ENCODE assay signal across 8 cellular contexts in genomic region chr4:105453550-105454201, GRCh38. TPM values are rescaled to one million over a fixed set of nuclear protein-coding genes. Genes with fewer than 3 reads are reported as not detected.
A peak's percentile ranks its signal among the peaks of the same experiment; 100 is the strongest.
DNase-seq lines count a peak whose midpoint lies in the region; ATAC-seq, FAIRE-seq and TF ChIP-seq lines count a peak whose summit lies in the region.
"Had no signal": no experiment of that assay in that cellular context is flagged by ENCODE, and none has a peak within 500 bp of the region (broad histone marks: within the 10 kb centered on the region; RNA-seq: fewer than 3 reads in every experiment).

No MANE protein-coding gene starts in this region.

- intact Hi-C loops in GM12878 (cut with micrococcal nuclease; ENCODE audit: unreplicated experiment) = no loop called here

- BruUV-seq in GM12878 (replicated peaks; lab: Mats Ljungman, UMichigan) = no TSS peak

- no peak for TF ChIP-seq POLR2A in GM12878 (IDR thresholded peaks at IDR 0.05; ENCODE audit: low read depth, low read length)

- TF ChIP-seq EP300 in GM12878 (IDR thresholded peaks at IDR 0.05; ENCODE audit: borderline replicate concordance in 1 of 2, control insufficient read depth in 1 of 2, low read depth in 2 of 2, low read length in 2 of 2) = peak; percentile 66 to 72; a peak in 2 of 4 replicates

- WGBS in GM12878 (ENCODE audit: insufficient coverage, insufficient replicate concordance, low lambda C conversion rate, missing lambda C conversion rate) = 18% methylated on average over 4 of the region's 4 CpGs

- H3K4me2 ChIP-seq in GM12878 (ENCODE audit: control insufficient read depth, insufficient read depth) = no peak overlapping the region

- no peaks in the 10 kb centered on the region; the same call in none of the 2 replicates for H3K79me2 ChIP-seq in GM12878 (ENCODE audit: control insufficient read depth, insufficient read depth, low read length)

- H2AFZ ChIP-seq in GM12878 (ENCODE audit: control insufficient read depth, low read depth, low read length) = no peak overlapping the region

- H3K9ac ChIP-seq in GM12878 (ENCODE audit: control insufficient read depth, insufficient read depth, low read length) = no peak overlapping the region

- H3K4me3 ChIP-seq in GM12878 = no peak overlapping the region

- no peak for DNase-seq in GM12878 (ENCODE audit: low read depth, low spot score)
- no peak for DNase-seq in NCI-H1092 treated with DMSO at 0.1 percent for 48 hours (lab: John Stamatoyannopoulos, UW)
- no peak for DNase-seq in HT-29 (ENCODE audit: low spot score)
- no peak for DNase-seq in activated CD8-positive, alpha-beta memory T cell treated with anti-CD3 and anti-CD28 coated beads, Interleukin-2, amount 50 U/mL, for 4 hours
- DNase-seq: GDM1 had no signal

- TF ChIP-seq RAD21 in GM12878 (IDR thresholded peaks at IDR 0.05; ENCODE audit: insufficient read depth, low read depth, low read length) = 0 out of 2 replicates have a peak, but pooled peaks have one; percentile 22

- in situ Hi-C loops in GM12878 (cut with MboI) = loop anchor here (25.0 kb wide), 1 partner anchor 1391 kb away; no protein-coding TSS in a partner anchor

- POLR2A ChIA-PET in GM12878 (lab: Charles Lee) = interaction anchor here (0.8 to 1.6 kb wide), 4 partner anchors 19 to 393 kb away, joined by 3 to 4 read pairs (median 4); no protein-coding TSS in a partner anchor

- H4K20me1 ChIP-seq in GM12878 (ENCODE audit: control insufficient read depth, insufficient read depth) = no peaks in the 10 kb centered on the region

- H3K27ac ChIP-seq in GM12878 (ENCODE audit: control insufficient read depth, insufficient read depth) = no peak overlapping the region; the same call in 1 of the 2 replicates

- CTCF ChIA-PET in GM12878 (lab: Yijun Ruan, JAX) = interaction anchor here (0.7 to 5.2 kb wide), 10 partner anchors 12 to 523 kb away, joined by 3 to 28 read pairs (median 6); partner anchors contain the start of gene PPA2

- H3K4me1 ChIP-seq in GM12878 (ENCODE audit: control insufficient read depth, insufficient read depth, low read length) = no peaks in the 10 kb centered on the region

- peak in 2 of 3 experiments; percentile 9 to 39; a peak in 2 of 6 replicates for TF ChIP-seq CTCF in GM12878 (IDR thresholded peaks at IDR 0.05 in 2 of 3, conservative IDR thresholded peaks at IDR 0.05 in 1 of 3; ENCODE audit: control insufficient read depth in 2 of 3, extremely low read depth in 1 of 3, insufficient read depth in 1 of 3, low read depth in 3 of 3, low read length in 3 of 3)

- RAD21 ChIA-PET in GM12878 (lab: Charles Lee; ENCODE audit: unreplicated experiment) = interaction anchor here (1.1 to 3.2 kb wide), 6 partner anchors 16 to 291 kb away, joined by 3 to 21 read pairs (median 5); partner anchors contain the start of gene PPA2

- ATAC-seq in GM18517 (IDR thresholded peaks at IDR 0.05; ENCODE audit: unreplicated experiment) (peak; percentile 82), GM19463 (IDR thresholded peaks at IDR 0.05; ENCODE audit: unreplicated experiment) (peak; percentile 95), HG03060 (IDR thresholded peaks at IDR 0.05; ENCODE audit: low read depth, unreplicated experiment) (peak; percentile 76), GM12878 (peak; percentile 95)

- no peak for FAIRE-seq in GM12878 (lab: Jason Lieb, UNC)

- H3K36me3 ChIP-seq in GM12878 (ENCODE audit: control insufficient read depth in 2 of 2, insufficient read depth in 2 of 2, low read length in 1 of 2) = peaks cover 0 to 11% of the 10 kb centered on the region in 2 experiments; a peak in 2 of 4 replicates

- SMC1A ChIA-PET in GM12878 (lab: Charles Lee; ENCODE audit: uncharacterized antibody, unreplicated experiment) = interaction anchor here (1.0 to 2.1 kb wide), 14 partner anchors 10 to 586 kb away, joined by 3 to 12 read pairs (median 4); partner anchors contain the start of genes PPA2 and TET2

- H3K9me3 ChIP-seq in GM12878 (replicated peaks; ENCODE audit: control insufficient read depth, insufficient read depth, low read length) = peaks cover 2% of the 10 kb centered on the region; the same call in 2 of the 3 replicates

- H3K27me3 ChIP-seq in GM12878 (replicated peaks in 1 of 2; ENCODE audit: control insufficient read depth in 2 of 2, insufficient read depth in 2 of 2, low read length in 1 of 2) = no peaks in the 10 kb centered on the region

TF ChIP-seq in GM12878, 131 proteins besides CTCF, POLR2A, EP300 and RAD21 (continues in another document):
- TF ChIP-seq LARP7 (IDR thresholded peaks at IDR 0.05) (no peak), NBN (IDR thresholded peaks at IDR 0.05) (no peak), E2F4 (IDR thresholded peaks at IDR 0.05; ENCODE audit: low read depth, low read length) (no peak), ATF7 (IDR thresholded peaks at IDR 0.05; ENCODE audit: low read depth) (peak; percentile 52), ZNF384 (IDR thresholded peaks at IDR 0.05; ENCODE audit: borderline replicate concordance, low read depth, low read length) (peak; percentile 55; the same call in 1 of the 2 replicates), BHLHE40 (IDR thresholded peaks at IDR 0.05; ENCODE audit: borderline replicate concordance in 1 of 2, low read depth in 2 of 2, low read length in 1 of 2) (peak; percentile 23 to 30; a peak in 1 of 4 replicates), HDGF (IDR thresholded peaks at IDR 0.05) (no peak), CREM (IDR thresholded peaks at IDR 0.05; ENCODE audit: low read depth) (no peak), IRF3 (IDR thresholded peaks at IDR 0.05) (no peak), POLR2AphosphoS2 (IDR thresholded peaks at IDR 0.05; ENCODE audit: low read depth, low read length) (no peak), NKRF (conservative IDR thresholded peaks at IDR 0.05) (no peak), BCL11A (IDR thresholded peaks at IDR 0.05; ENCODE audit: low read depth, low read length) (peak; percentile 87; the same call in 1 of the 2 replicates), RUNX3 (IDR thresholded peaks at IDR 0.05; ENCODE audit: low read length) (no peak), TBL1XR1 (IDR thresholded peaks at IDR 0.05; ENCODE audit: low read depth, low read length) (no peak), DPF2 (IDR thresholded peaks at IDR 0.05) (peak; percentile 89)

RNA-seq across cellular contexts. Expression of gene PPA2, which starts 20.2 kb away (rescaled TPM):
- 159 and 163 TPM in 2 replicates for total RNA-seq in GM12878 (2013; cell fraction: nucleolus; rRNA removed)
- 118 and 136 TPM in 2 replicates for total RNA-seq in GM12878 (2014; rRNA removed)
- 94.8 and 96.9 TPM in 2 replicates for total RNA-seq in GM12878 (2014; rRNA removed; fragmentation: Illumina TruSeq; extraction: Trizol)
- 127 and 128 TPM in 2 replicates for total RNA-seq in GM12878 (2021)
- polyA plus RNA-seq in GM12878 (2011; ENCODE audit: low read depth) = 39.2 TPM
- polyA plus RNA-seq in GM12878 (2011; rRNA removed) = 138 and 219 TPM in 2 replicates
- 51.1 and 68.6 TPM in 2 replicates for polyA plus RNA-seq in GM12878 (2011; cell fraction: cytosol; rRNA removed)
- 56.7 and 64.4 TPM in 2 replicates for polyA plus RNA-seq in GM12878 (2011; cell fraction: nucleus; rRNA removed)
- 63.9 and 102 TPM in 2 replicates for polyA plus RNA-seq in GM12878 (2012)
- 93.8 and 125 TPM in 2 replicates for polyA plus RNA-seq in GM12878 (2014; fragmentation: Illumina TruSeq; extraction: Trizol)
- polyA plus RNA-seq in GM12878 (2014; fragmentation: Nextera tagmentation; extraction: Ambion mirVana) = 100 to 1,000 TPM; 196 to 205 TPM
- polyA plus RNA-seq in GM12878 (2014; rRNA removed) = 121 and 153 TPM in 2 replicates
- polyA plus RNA-seq in GM12878 (2016; fragmentation: Nextera tagmentation; extraction: Ambion mirVana) = 100 to 1,000 TPM; 286 to 293 TPM
- 35.4 and 38.7 TPM in 2 replicates for polyA minus RNA-seq in GM12878 (2011; rRNA and poly(A)+ RNA removed)
- 26.7 and 43.6 TPM in 2 replicates for polyA minus RNA-seq in GM12878 (2011; cell fraction: cytosol; rRNA and poly(A)+ RNA removed)
- polyA minus RNA-seq in GM12878 (2011; cell fraction: nucleus; rRNA and poly(A)+ RNA removed) = 79.2 and 114 TPM in 2 replicates
- total RNA-seq in HT-29 (2014; rRNA removed; shearing (Covaris generic)) = 104 and 118 TPM in 2 replicates
